In the genomic region with DNA sequence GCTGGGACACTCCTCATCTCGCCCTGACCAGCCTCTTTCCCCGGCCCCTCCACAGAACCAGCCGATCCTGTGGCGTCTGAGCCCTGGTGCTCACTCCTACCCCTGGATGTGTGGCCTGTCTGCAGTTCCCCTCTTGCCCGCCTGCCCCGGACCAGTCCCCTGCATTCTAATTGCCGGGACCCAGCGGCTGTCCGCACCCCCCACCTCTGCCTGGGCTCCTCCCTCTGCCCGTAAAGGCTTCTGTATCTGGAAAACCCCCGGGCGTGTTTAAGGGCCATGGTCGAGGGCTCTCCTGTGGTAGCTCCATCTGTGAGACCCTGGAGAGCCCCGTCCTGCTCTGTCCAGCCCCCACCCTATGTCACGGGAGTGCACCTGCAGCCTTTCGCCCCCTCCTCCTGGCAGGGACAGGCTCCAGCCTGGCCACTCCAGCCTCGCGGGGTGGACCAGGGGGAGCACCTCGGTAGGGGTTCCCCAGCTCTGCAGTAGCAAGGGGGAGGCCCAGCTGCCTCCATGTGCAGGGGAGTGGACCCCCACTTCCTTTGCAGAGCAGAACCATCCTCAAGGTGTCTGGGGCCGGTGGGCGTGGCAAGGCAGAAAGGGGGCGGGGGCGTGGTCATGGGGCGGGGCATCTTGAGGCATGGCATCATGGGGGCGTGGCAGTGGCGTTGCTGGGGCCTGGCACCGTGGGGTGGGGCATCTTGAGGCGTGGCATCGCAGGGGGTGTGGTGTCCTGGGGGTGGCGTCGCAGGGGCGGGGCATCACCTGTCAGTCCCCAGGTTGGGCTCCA, we compare ENCODE assay signal across 2 cellular contexts.
TF ChIP-seq lines count a peak whose summit lies in the region.

No MANE protein-coding gene starts in this region.

TF ChIP-seq in SK-N-SH treated with all-trans-retinoic acid at 6 μM for 48 hours, 23 proteins besides CTCF, POLR2A, EP300 and RAD21 (continued from another document):
- TF ChIP-seq, protein P1, sequence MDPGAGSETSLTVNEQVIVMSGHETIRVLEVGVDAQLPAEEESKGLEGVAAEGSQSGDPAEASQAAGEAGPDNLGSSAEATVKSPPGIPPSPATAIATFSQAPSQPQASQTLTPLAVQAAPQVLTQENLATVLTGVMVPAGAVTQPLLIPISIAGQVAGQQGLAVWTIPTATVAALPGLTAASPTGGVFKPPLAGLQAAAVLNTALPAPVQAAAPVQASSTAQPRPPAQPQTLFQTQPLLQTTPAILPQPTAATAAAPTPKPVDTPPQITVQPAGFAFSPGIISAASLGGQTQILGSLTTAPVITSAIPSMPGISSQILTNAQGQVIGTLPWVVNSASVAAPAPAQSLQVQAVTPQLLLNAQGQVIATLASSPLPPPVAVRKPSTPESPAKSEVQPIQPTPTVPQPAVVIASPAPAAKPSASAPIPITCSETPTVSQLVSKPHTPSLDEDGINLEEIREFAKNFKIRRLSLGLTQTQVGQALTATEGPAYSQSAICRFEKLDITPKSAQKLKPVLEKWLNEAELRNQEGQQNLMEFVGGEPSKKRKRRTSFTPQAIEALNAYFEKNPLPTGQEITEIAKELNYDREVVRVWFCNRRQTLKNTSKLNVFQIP (CRISPR knock-in tag; IDR thresholded peaks at IDR 0.05; ENCODE audit: borderline replicate concordance, low read depth), result no peak
- TF ChIP-seq TCF4 (CRISPR knock-in tag; IDR thresholded peaks at IDR 0.05; ENCODE audit: borderline replicate concordance) (no peak), ZNF8 (CRISPR knock-in tag; IDR thresholded peaks at IDR 0.05) (no peak), OSR1 (CRISPR knock-in tag; IDR thresholded peaks at IDR 0.05) (no peak), ZC3H10 (CRISPR knock-in tag; IDR thresholded peaks at IDR 0.05) (no peak), BACH2 (CRISPR knock-in tag; IDR thresholded peaks at IDR 0.05; ENCODE audit: borderline replicate concordance) (no peak)
- TF ChIP-seq, protein P2, sequence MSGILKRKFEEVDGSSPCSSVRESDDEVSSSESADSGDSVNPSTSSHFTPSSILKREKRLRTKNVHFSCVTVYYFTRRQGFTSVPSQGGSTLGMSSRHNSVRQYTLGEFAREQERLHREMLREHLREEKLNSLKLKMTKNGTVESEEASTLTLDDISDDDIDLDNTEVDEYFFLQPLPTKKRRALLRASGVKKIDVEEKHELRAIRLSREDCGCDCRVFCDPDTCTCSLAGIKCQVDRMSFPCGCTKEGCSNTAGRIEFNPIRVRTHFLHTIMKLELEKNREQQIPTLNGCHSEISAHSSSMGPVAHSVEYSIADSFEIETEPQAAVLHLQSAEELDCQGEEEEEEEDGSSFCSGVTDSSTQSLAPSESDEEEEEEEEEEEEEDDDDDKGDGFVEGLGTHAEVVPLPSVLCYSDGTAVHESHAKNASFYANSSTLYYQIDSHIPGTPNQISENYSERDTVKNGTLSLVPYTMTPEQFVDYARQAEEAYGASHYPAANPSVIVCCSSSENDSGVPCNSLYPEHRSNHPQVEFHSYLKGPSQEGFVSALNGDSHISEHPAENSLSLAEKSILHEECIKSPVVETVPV (CRISPR knock-in tag; IDR thresholded peaks at IDR 0.05), result no peak
- TF ChIP-seq, protein P3, sequence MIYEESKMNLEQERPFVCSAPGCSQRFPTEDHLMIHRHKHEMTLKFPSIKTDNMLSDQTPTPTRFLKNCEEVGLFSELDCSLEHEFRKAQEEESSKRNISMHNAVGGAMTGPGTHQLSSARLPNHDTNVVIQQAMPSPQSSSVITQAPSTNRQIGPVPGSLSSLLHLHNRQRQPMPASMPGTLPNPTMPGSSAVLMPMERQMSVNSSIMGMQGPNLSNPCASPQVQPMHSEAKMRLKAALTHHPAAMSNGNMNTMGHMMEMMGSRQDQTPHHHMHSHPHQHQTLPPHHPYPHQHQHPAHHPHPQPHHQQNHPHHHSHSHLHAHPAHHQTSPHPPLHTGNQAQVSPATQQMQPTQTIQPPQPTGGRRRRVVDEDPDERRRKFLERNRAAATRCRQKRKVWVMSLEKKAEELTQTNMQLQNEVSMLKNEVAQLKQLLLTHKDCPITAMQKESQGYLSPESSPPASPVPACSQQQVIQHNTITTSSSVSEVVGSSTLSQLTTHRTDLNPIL (CRISPR knock-in tag; IDR thresholded peaks at IDR 0.05; ENCODE audit: low read depth), result no peak
- TF ChIP-seq, protein P4, sequence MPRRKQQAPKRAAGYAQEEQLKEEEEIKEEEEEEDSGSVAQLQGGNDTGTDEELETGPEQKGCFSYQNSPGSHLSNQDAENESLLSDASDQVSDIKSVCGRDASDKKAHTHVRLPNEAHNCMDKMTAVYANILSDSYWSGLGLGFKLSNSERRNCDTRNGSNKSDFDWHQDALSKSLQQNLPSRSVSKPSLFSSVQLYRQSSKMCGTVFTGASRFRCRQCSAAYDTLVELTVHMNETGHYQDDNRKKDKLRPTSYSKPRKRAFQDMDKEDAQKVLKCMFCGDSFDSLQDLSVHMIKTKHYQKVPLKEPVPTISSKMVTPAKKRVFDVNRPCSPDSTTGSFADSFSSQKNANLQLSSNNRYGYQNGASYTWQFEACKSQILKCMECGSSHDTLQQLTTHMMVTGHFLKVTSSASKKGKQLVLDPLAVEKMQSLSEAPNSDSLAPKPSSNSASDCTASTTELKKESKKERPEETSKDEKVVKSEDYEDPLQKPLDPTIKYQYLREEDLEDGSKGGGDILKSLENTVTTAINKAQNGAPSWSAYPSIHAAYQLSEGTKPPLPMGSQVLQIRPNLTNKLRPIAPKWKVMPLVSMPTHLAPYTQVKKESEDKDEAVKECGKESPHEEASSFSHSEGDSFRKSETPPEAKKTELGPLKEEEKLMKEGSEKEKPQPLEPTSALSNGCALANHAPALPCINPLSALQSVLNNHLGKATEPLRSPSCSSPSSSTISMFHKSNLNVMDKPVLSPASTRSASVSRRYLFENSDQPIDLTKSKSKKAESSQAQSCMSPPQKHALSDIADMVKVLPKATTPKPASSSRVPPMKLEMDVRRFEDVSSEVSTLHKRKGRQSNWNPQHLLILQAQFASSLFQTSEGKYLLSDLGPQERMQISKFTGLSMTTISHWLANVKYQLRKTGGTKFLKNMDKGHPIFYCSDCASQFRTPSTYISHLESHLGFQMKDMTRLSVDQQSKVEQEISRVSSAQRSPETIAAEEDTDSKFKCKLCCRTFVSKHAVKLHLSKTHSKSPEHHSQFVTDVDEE (CRISPR knock-in tag; IDR thresholded peaks at IDR 0.05), result no peak

TF ChIP-seq in SK-N-SH, 30 proteins besides CTCF, POLR2A, EP300 and RAD21 (continued from another document):
- TF ChIP-seq, protein P5, sequence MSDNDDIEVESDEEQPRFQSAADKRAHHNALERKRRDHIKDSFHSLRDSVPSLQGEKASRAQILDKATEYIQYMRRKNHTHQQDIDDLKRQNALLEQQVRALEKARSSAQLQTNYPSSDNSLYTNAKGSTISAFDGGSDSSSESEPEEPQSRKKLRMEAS (IDR thresholded peaks at IDR 0.05; ENCODE audit: low read depth), result no peak
- no peak for TF ChIP-seq SIN3A (IDR thresholded peaks at IDR 0.05; ENCODE audit: borderline replicate concordance, low read depth, low read length)
- no peak for TF ChIP-seq EZH2phosphoT487 (IDR thresholded peaks at IDR 0.05; ENCODE audit: borderline replicate concordance, low read depth)
- no peak for TF ChIP-seq RCOR1 (IDR thresholded peaks at IDR 0.05; ENCODE audit: low read length)
- TF ChIP-seq, protein P6, sequence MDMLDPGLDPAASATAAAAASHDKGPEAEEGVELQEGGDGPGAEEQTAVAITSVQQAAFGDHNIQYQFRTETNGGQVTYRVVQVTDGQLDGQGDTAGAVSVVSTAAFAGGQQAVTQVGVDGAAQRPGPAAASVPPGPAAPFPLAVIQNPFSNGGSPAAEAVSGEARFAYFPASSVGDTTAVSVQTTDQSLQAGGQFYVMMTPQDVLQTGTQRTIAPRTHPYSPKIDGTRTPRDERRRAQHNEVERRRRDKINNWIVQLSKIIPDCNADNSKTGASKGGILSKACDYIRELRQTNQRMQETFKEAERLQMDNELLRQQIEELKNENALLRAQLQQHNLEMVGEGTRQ (IDR thresholded peaks at IDR 0.05; ENCODE audit: borderline replicate concordance, low read depth, low read length), result no peak
- no peak for TF ChIP-seq FOXJ3 (CRISPR knock-in tag; IDR thresholded peaks at IDR 0.05)
- no peak for TF ChIP-seq FOXM1 (IDR thresholded peaks at IDR 0.05; ENCODE audit: low read depth)
- TF ChIP-seq, protein P7, sequence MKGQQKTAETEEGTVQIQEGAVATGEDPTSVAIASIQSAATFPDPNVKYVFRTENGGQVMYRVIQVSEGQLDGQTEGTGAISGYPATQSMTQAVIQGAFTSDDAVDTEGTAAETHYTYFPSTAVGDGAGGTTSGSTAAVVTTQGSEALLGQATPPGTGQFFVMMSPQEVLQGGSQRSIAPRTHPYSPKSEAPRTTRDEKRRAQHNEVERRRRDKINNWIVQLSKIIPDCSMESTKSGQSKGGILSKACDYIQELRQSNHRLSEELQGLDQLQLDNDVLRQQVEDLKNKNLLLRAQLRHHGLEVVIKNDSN (IDR thresholded peaks at IDR 0.05; ENCODE audit: borderline replicate concordance, low read depth), result no peak
- TF ChIP-seq CHD2 (IDR thresholded peaks at IDR 0.05; ENCODE audit: low read length, partially characterized antibody), result no peak
- no peak for TF ChIP-seq GATA2 (CRISPR knock-in tag; IDR thresholded peaks at IDR 0.05)
